18 cellular contexts compared by ENCODE assay signal in the genomic region with DNA sequence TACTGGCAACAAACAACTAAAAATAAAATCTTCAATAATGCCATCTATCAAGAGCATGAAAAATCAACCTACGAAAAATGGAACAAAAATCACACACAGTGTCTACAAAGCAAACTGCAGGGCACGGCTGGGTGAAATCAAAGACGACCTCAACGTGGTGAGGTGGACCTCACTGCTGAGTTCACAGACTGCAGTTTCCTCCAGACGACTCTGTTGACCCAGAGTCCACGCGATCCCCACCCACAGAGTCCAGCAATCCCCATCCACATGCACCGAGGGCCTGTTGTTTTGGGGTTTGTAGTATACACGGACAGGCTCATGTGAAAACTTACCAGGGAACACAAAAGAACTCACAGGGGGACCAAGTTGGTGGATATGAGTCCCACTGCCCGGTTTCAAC.
"Had no signal": no experiment of that assay in that cellular context is flagged by ENCODE, and none has a peak within 500 bp of the region (broad histone marks: within the 10 kb centered on the region; RNA-seq: fewer than 3 reads in every experiment).

No MANE protein-coding gene starts in this region.

- H3K36me3 Mint-ChIP-seq: immature natural killer cell had no signal

- H3K36me3 ChIP-seq: prostate gland had no signal

- H3K27ac ChIP-seq: esophagus muscularis mucosa, gastroesophageal sphincter, prostate gland, tibial artery, WERI-Rb-1 had no signal

- H3K9me3 ChIP-seq: esophagus muscularis mucosa, gastroesophageal sphincter, prostate gland, tibial artery had no signal

- H3K4me1 ChIP-seq: gastroesophageal sphincter, prostate gland, tibial artery had no signal

- DNase-seq: activated CD4-positive, alpha-beta T cell treated with anti-CD3 and anti-CD28 coated beads, Interleukin-2, amount 50 U/mL, for 4 hours; activated naive CD4-positive, alpha-beta T cell; activated naive CD8-positive, alpha-beta T cell treated with anti-CD3 and anti-CD28 coated beads for 36 hours; activated T-cell treated with anti-CD3 and anti-CD28 coated beads for 4 hours; effector CD4-positive, alpha-beta T cell; immature natural killer cell; kidney glomerular epithelial cell; stimulated activated naive CD4-positive, alpha-beta T cell; T-helper 2 cell; tibial artery; WERI-Rb-1 had no signal

- H3K4me3 Mint-ChIP-seq: activated naive CD8-positive, alpha-beta T cell treated with anti-CD3 and anti-CD28 coated beads for 36 hours; activated T-helper 17 cell treated with anti-CD3 and anti-CD28 coated beads, Interleukin-2, amount 50 U/mL, for 72 hours; brain; immature natural killer cell; nephron had no signal

- H3K4me1 Mint-ChIP-seq: activated naive CD8-positive, alpha-beta T cell treated with anti-CD3 and anti-CD28 coated beads for 36 hours; activated T-helper 17 cell treated with anti-CD3 and anti-CD28 coated beads, Interleukin-2, amount 50 U/mL, for 72 hours; immature natural killer cell had no signal

- H3K27ac Mint-ChIP-seq: activated naive CD8-positive, alpha-beta T cell treated with anti-CD3 and anti-CD28 coated beads for 36 hours; activated T-helper 17 cell treated with anti-CD3 and anti-CD28 coated beads, Interleukin-2, amount 50 U/mL, for 72 hours; immature natural killer cell had no signal

- H3K9me3 Mint-ChIP-seq: activated naive CD8-positive, alpha-beta T cell treated with anti-CD3 and anti-CD28 coated beads for 36 hours; activated T-helper 17 cell treated with anti-CD3 and anti-CD28 coated beads, Interleukin-2, amount 50 U/mL, for 72 hours; immature natural killer cell; nephron had no signal

- ATAC-seq: activated T-helper 17 cell treated with anti-CD3 and anti-CD28 coated beads, Interleukin-2, amount 50 U/mL, for 72 hours; gastroesophageal sphincter; sciatic nerve had no signal

- H3K27me3 ChIP-seq: esophagus muscularis mucosa, gastroesophageal sphincter, tibial artery had no signal

- H3K4me3 ChIP-seq: esophagus muscularis mucosa, gastroesophageal sphincter, prostate gland, tibial artery had no signal

- H3K27me3 Mint-ChIP-seq: activated naive CD8-positive, alpha-beta T cell treated with anti-CD3 and anti-CD28 coated beads for 36 hours; activated T-helper 17 cell treated with anti-CD3 and anti-CD28 coated beads, Interleukin-2, amount 50 U/mL, for 72 hours; brain had no signal
